ENCODE assay signal across 13 cellular contexts in genomic region chr6:107741191-107741680, GRCh38.
DNase-seq lines count a peak whose midpoint lies in the region; ATAC-seq and FAIRE-seq lines count a peak whose summit lies in the region.
"Had no signal": no experiment of that assay in that cellular context is flagged by ENCODE, and none has a peak within 500 bp of the region (broad histone marks: within the 10 kb centered on the region; RNA-seq: fewer than 3 reads in every experiment).

No MANE protein-coding gene starts in this region.

- peaks cover 17% of the 10 kb centered on the region for H3K36me3 ChIP-seq in CD8-positive, alpha-beta memory T cell (ENCODE audit: insufficient read depth, low read length)
- H3K36me3 ChIP-seq in small intestine (ENCODE audit: control insufficient read depth in 2 of 2, insufficient read depth in 2 of 2, low read length in 2 of 2) = no peaks in the 10 kb centered on the region
- H3K36me3 ChIP-seq: breast epithelium had no signal

- CTCF ChIA-PET in CD8-positive, alpha-beta memory T cell (lab: Charles Lee) = interaction anchor here (0.9 to 3.6 kb wide), 15 partner anchors 8 to 126 kb away, joined by 3 to 24 read pairs (median 4); partner anchors contain the start of gene SCML4

- H3K4me1 ChIP-seq in CD8-positive, alpha-beta memory T cell (ENCODE audit: insufficient read depth, low read length) = peaks cover 60% of the 10 kb centered on the region
- peaks cover 0 to 6% of the 10 kb centered on the region in 2 donors for H3K4me1 ChIP-seq in small intestine (ENCODE audit: control insufficient read depth in 2 of 2, insufficient read depth in 1 of 2, low read depth in 1 of 2, low read length in 1 of 2)
- H3K4me1 ChIP-seq: breast epithelium had no signal

- POLR2A ChIA-PET in CD8-positive, alpha-beta memory T cell (lab: Charles Lee) = interaction anchor here (0.5 to 2.0 kb wide), 8 partner anchors 9 to 1190 kb away, joined by 3 to 12 read pairs (median 4); partner anchors contain the start of gene SCML4
- POLR2A ChIA-PET in activated naive CD8-positive, alpha-beta T cell treated with anti-CD3 and anti-CD28 coated beads, Interleukin-2, amount 10 ng/mL, durations not matched to agents 7 days and 5 days (lab: Charles Lee) = interaction anchor here (0.9 to 3.7 kb wide), 10 partner anchors 9 to 107 kb away, joined by 3 to 53 read pairs (median 6); partner anchors contain the start of gene SCML4

- DNase-seq in CD8-positive, alpha-beta memory T cell = no peak
- DNase-seq in activated naive CD8-positive, alpha-beta T cell treated with anti-CD3 and anti-CD28 coated beads, Interleukin-2, amount 10 ng/mL, durations not matched to agents 7 days and 5 days = no peak
- no peak for DNase-seq in small intestine
- no peak for DNase-seq in activated gamma-delta T cell (lab: John Stamatoyannopoulos, UW)
- DNase-seq in kidney tubule cell (ENCODE audit: low spot score) = no peak
- DNase-seq: DMS153, NCI-H2081 treated with DMSO at 0.1 percent for 48 hours, PC-3, retina, T1000 had no signal

- peak overlapping the region; percentile 10 to 92 (median 83) for H3K4me3 Mint-ChIP-seq in CD8-positive, alpha-beta memory T cell
- peak overlapping the region; percentile 80 for H3K4me3 Mint-ChIP-seq in activated naive CD8-positive, alpha-beta T cell treated with anti-CD3 and anti-CD28 coated beads, Interleukin-2, amount 10 ng/mL, durations not matched to agents 7 days and 5 days

- peaks cover 75 to 89% (median 86%) of the 10 kb centered on the region in 3 donors for H3K4me1 Mint-ChIP-seq in CD8-positive, alpha-beta memory T cell
- peaks cover 46% of the 10 kb centered on the region for H3K4me1 Mint-ChIP-seq in activated naive CD8-positive, alpha-beta T cell treated with anti-CD3 and anti-CD28 coated beads, Interleukin-2, amount 10 ng/mL, durations not matched to agents 7 days and 5 days

- H3K27ac Mint-ChIP-seq in CD8-positive, alpha-beta memory T cell = peak overlapping the region; percentile 79 to 96 (median 92)
- peak overlapping the region; percentile 92 for H3K27ac Mint-ChIP-seq in activated naive CD8-positive, alpha-beta T cell treated with anti-CD3 and anti-CD28 coated beads, Interleukin-2, amount 10 ng/mL, durations not matched to agents 7 days and 5 days

- no peak for FAIRE-seq in small intestine (lab: Jason Lieb, UNC)

- ATAC-seq in HG02798 (IDR thresholded peaks at IDR 0.05; ENCODE audit: poor library complexity, unreplicated experiment) (peak; percentile 15), HG03196 (IDR thresholded peaks at IDR 0.05; ENCODE audit: unreplicated experiment) (no peak)
- ATAC-seq in activated naive CD8-positive, alpha-beta T cell treated with anti-CD3 and anti-CD28 coated beads, Interleukin-2, amount 10 ng/mL, durations not matched to agents 7 days and 5 days (ENCODE audit: low read depth) = peak; percentile 20
- ATAC-seq: PC-3 had no signal

- WGBS in small intestine, 3 donors = 64 to 71% (median 67%) methylated on average over 3 of the region's 3 CpGs

- peak overlapping the region; percentile 49 for H3K4me3 ChIP-seq in CD8-positive, alpha-beta memory T cell (ENCODE audit: low read length)
- no peak overlapping the region for H3K4me3 ChIP-seq in small intestine (ENCODE audit: low read depth in 1 of 2, low read length in 2 of 2)

- H3K9me3 Mint-ChIP-seq in CD8-positive, alpha-beta memory T cell = no peaks in the 10 kb centered on the region
- H3K9me3 Mint-ChIP-seq in activated naive CD8-positive, alpha-beta T cell treated with anti-CD3 and anti-CD28 coated beads, Interleukin-2, amount 10 ng/mL, durations not matched to agents 7 days and 5 days = no peaks in the 10 kb centered on the region

- H3K27me3 Mint-ChIP-seq in CD8-positive, alpha-beta memory T cell = no peaks in the 10 kb centered on the region
- H3K27me3 Mint-ChIP-seq in activated naive CD8-positive, alpha-beta T cell treated with anti-CD3 and anti-CD28 coated beads, Interleukin-2, amount 10 ng/mL, durations not matched to agents 7 days and 5 days = no peaks in the 10 kb centered on the region

- H3K9me3 ChIP-seq in CD8-positive, alpha-beta memory T cell (ENCODE audit: low read length) = no peaks in the 10 kb centered on the region
- H3K9me3 ChIP-seq in small intestine (ENCODE audit: control insufficient read depth, low read depth) = no peaks in the 10 kb centered on the region
- H3K9me3 ChIP-seq: breast epithelium had no signal

- no peaks in the 10 kb centered on the region for H3K27me3 ChIP-seq in CD8-positive, alpha-beta memory T cell (ENCODE audit: insufficient read depth, low read length, poor library complexity, severe bottlenecking)
- no peaks in the 10 kb centered on the region for H3K27me3 ChIP-seq in small intestine (ENCODE audit: control insufficient read depth in 2 of 2, insufficient read depth in 2 of 2, low read length in 2 of 2)
- H3K27me3 ChIP-seq: breast epithelium had no signal

- H3K36me3 Mint-ChIP-seq in CD8-positive, alpha-beta memory T cell = peaks cover 44 to 70% (median 47%) of the 10 kb centered on the region in 3 donors
- H3K36me3 Mint-ChIP-seq in activated naive CD8-positive, alpha-beta T cell treated with anti-CD3 and anti-CD28 coated beads, Interleukin-2, amount 10 ng/mL, durations not matched to agents 7 days and 5 days = peaks cover 48% of the 10 kb centered on the region

- peak overlapping the region; percentile 14 for H3K27ac ChIP-seq in CD8-positive, alpha-beta memory T cell (ENCODE audit: low read depth, low read length)
- peak overlapping the region; percentile 28 to 74 for H3K27ac ChIP-seq in small intestine (ENCODE audit: low read depth in 1 of 2, low read length in 1 of 2)
